34 cellular contexts compared by ENCODE assay signal in the genomic region with DNA sequence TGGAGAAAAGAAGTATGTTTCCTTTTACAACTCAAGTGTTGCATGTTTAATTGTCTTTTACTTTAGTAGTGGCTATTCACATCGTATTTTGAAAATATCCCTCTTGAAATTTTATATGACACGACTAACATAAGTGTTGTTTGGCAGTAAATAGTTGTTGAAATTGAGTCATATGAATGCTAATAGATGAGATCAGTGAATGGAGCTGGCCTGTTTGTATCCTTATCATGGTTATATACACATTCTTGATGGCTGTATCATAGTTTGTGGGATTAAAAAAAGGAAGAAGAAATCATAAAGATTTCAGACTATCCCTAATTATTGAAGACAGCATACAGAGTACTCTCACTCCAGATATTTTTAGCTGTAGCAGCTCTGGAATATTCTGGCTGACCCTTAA. TPM values are rescaled to one million over a fixed set of nuclear protein-coding genes. Genes with fewer than 3 reads are reported as not detected.
DNase-seq lines count a peak whose midpoint lies in the region.
"Had no signal": no experiment of that assay in that cellular context is flagged by ENCODE, and none has a peak within 500 bp of the region (broad histone marks: within the 10 kb centered on the region; RNA-seq: fewer than 3 reads in every experiment).

No MANE protein-coding gene starts in this region.

- no peaks in the 10 kb centered on the region for H3K4me1 Mint-ChIP-seq in immature natural killer cell
- H3K4me1 Mint-ChIP-seq: activated CD4-positive, alpha-beta memory T cell treated with anti-CD3 and anti-CD28 coated beads, Interleukin-2, amount 10 ng/mL, durations not matched to agents 7 days and 5 days; activated naive CD4-positive, alpha-beta T cell treated with anti-CD3 and anti-CD28 coated beads, Interleukin-2, amount 50 U/mL, for 24 hours; activated T-helper 17 cell treated with anti-CD3 and anti-CD28 coated beads, Interleukin-2, amount 50 U/mL, for 72 hours; central memory CD8-positive, alpha-beta T cell; neural crest cell had no signal

- DNase-seq in DMS79 (lab: John Stamatoyannopoulos, UW) = peak; percentile 16
- peak; percentile 25 for DNase-seq in NCI-H226
- peak; percentile 37 for DNase-seq in astrocyte of the hippocampus (ENCODE audit: low read depth, low spot score)
- peak; percentile 48 for DNase-seq in iris pigment epithelial cell (ENCODE audit: low read depth)
- DNase-seq in immature natural killer cell = no peak
- no peak for DNase-seq in NCI-H1417 (lab: John Stamatoyannopoulos, UW)
- DNase-seq in mesenteric fat pad (ENCODE audit: low spot score) = no peak
- DNase-seq in AML-193 (lab: John Stamatoyannopoulos, UW) = no peak
- DNase-seq: ACHN; activated CD4-positive, alpha-beta memory T cell treated with anti-CD3 and anti-CD28 coated beads, Interleukin-2, amount 10 ng/mL, durations not matched to agents 7 days and 5 days; activated CD8-positive, alpha-beta memory T cell treated with anti-CD3 and anti-CD28 coated beads, Interleukin-2, amount 50 U/mL, for 48 hours; C1 segment of cervical spinal cord; COR-L47; dermis blood vessel endothelial cell; glutamatergic neuron; kidney glomerular epithelial cell; NCI-H1694; NCI-H2171 treated with DMSO at 0.1 percent for 48 hours; NCI-H526; pancreas; retina; SJCRH30; small intestine; stimulated activated CD4-positive, alpha-beta T cell treated with anti-CD3 and anti-CD28 coated beads, Interleukin-1b, Interleukin-23, amount 100 ng/mL, for 48 hours; stimulated activated CD8-positive, alpha-beta memory T cell treated with anti-CD3 and anti-CD28 coated beads, Interleukin-4, amount 100 ng/mL, for 48 hours; stomach; tibial artery had no signal

- H3K9me3 Mint-ChIP-seq in immature natural killer cell = no peaks in the 10 kb centered on the region
- H3K9me3 Mint-ChIP-seq: activated CD4-positive, alpha-beta memory T cell treated with anti-CD3 and anti-CD28 coated beads, Interleukin-2, amount 10 ng/mL, durations not matched to agents 7 days and 5 days; activated naive CD4-positive, alpha-beta T cell treated with anti-CD3 and anti-CD28 coated beads, Interleukin-2, amount 50 U/mL, for 24 hours; activated T-helper 17 cell treated with anti-CD3 and anti-CD28 coated beads, Interleukin-2, amount 50 U/mL, for 72 hours; central memory CD8-positive, alpha-beta T cell; neural crest cell had no signal

- no peak overlapping the region for H3K4me3 Mint-ChIP-seq in immature natural killer cell
- H3K4me3 Mint-ChIP-seq: activated CD4-positive, alpha-beta memory T cell treated with anti-CD3 and anti-CD28 coated beads, Interleukin-2, amount 10 ng/mL, durations not matched to agents 7 days and 5 days; activated naive CD4-positive, alpha-beta T cell treated with anti-CD3 and anti-CD28 coated beads, Interleukin-2, amount 50 U/mL, for 24 hours; activated T-helper 17 cell treated with anti-CD3 and anti-CD28 coated beads, Interleukin-2, amount 50 U/mL, for 72 hours; central memory CD8-positive, alpha-beta T cell; neural crest cell had no signal

- no peak overlapping the region for H3K27ac Mint-ChIP-seq in immature natural killer cell
- H3K27ac Mint-ChIP-seq: activated CD4-positive, alpha-beta memory T cell treated with anti-CD3 and anti-CD28 coated beads, Interleukin-2, amount 10 ng/mL, durations not matched to agents 7 days and 5 days; activated naive CD4-positive, alpha-beta T cell treated with anti-CD3 and anti-CD28 coated beads, Interleukin-2, amount 50 U/mL, for 24 hours; activated T-helper 17 cell treated with anti-CD3 and anti-CD28 coated beads, Interleukin-2, amount 50 U/mL, for 72 hours had no signal

- H3K27me3 Mint-ChIP-seq in immature natural killer cell (ENCODE audit: low read depth in 3 of 3) = peaks cover 0 to 8% (median 2%) of the 10 kb centered on the region in 3 donors

- no peaks in the 10 kb centered on the region for H3K36me3 Mint-ChIP-seq in immature natural killer cell
- H3K36me3 Mint-ChIP-seq: activated naive CD4-positive, alpha-beta T cell treated with anti-CD3 and anti-CD28 coated beads, Interleukin-2, amount 50 U/mL, for 24 hours had no signal

RNA-seq across cellular contexts. Expression of gene RAE1, which starts 8.2 kb away (rescaled TPM):
- 10 to 100 TPM; 35.7 to 54.5 (median 40.3) TPM for polyA plus RNA-seq in immature natural killer cell
- total RNA-seq in mesenteric fat pad = 18.0 TPM

RNA-seq across cellular contexts. Expression of gene SPO11, which starts 13.2 kb away (rescaled TPM):
- not detected for polyA plus RNA-seq in immature natural killer cell
- not detected for total RNA-seq in mesenteric fat pad
- total RNA-seq: activated CD4-positive, alpha-beta memory T cell treated with anti-CD3 and anti-CD28 coated beads, Interleukin-2, amount 10 ng/mL, durations not matched to agents 7 days and 5 days; activated T-helper 17 cell treated with anti-CD3 and anti-CD28 coated beads, Interleukin-2, amount 50 U/mL, for 72 hours; dermis blood vessel endothelial cell; fibroblast of lung; lung; neural crest cell; pancreas; SJCRH30; stomach; T-helper 1 cell treated with Interleukin-12 subunit alpha and Interleukin-12 subunit beta and Interleukin-4 antibody, amounts not matched to agents 30 ng/mL and 1 ng/mL, for 36 hours had no signal
- polyA plus RNA-seq: fibroblast of lung, lung, pancreas, small intestine, stomach had no signal

RNA-seq across cellular contexts. Expression of gene RBM38, which starts 48.4 kb away (rescaled TPM):
- 10 to 100 TPM; 43.6 to 89.1 (median 80.4) TPM for polyA plus RNA-seq in immature natural killer cell
- 16.9 TPM for total RNA-seq in mesenteric fat pad

Comparison
In these comparisons a context has a peak if more than half of its experiments do, and no peak if none do; other contexts are left out.
1. DNase-seq: peak in DMS79 (single experiment), NCI-H226 (single experiment), astrocyte of the hippocampus (single experiment) and iris pigment epithelial cell (single experiment); none in immature natural killer cell (0 of 3), NCI-H1417 (0 of 3), mesenteric fat pad (single experiment) and AML-193 (0 of 2).